15 cellular contexts compared by ENCODE assay signal in the genomic region with DNA sequence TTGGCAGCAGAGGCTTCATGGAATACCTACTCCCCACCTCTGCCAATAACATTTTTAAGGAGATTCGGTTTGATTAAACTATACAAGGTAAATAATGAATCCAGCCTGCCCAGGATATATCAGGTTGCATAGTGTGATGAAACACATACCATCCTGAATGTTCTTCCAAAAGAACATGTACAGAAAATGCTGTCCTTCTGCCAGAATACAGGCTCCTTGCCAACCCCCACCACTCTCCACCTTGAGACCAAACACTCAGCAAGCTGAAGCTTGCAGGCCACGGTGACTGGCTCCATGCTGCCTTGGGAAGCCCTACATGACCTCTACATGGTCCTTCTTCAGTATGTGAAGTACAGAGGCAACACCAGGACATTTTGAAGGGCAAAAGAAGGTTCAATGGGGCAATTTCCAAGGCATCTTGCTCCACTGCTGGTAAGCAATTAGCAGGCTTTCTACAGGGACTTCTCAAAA.
DNase-seq lines count a peak whose midpoint lies in the region; ATAC-seq, FAIRE-seq and TF ChIP-seq lines count a peak whose summit lies in the region.
"Had no signal": no experiment of that assay in that cellular context is flagged by ENCODE, and none has a peak within 500 bp of the region (broad histone marks: within the 10 kb centered on the region; RNA-seq: fewer than 3 reads in every experiment).

No MANE protein-coding gene starts in this region.

- H3K9me3 ChIP-seq in astrocyte (ENCODE audit: insufficient read depth, low read depth, low read length): no peaks in the 10 kb centered on the region
- H3K9me3 ChIP-seq in keratinocyte (ENCODE audit: control insufficient read depth, low read depth, low read length): no peaks in the 10 kb centered on the region

- no peak overlapping the region for H3K4me2 ChIP-seq in astrocyte (ENCODE audit: low read length)
- H3K4me2 ChIP-seq in keratinocyte (ENCODE audit: control insufficient read depth, extremely low read depth, insufficient read depth, low read depth, low read length): peak overlapping the region; percentile 34

- H2AFZ ChIP-seq in astrocyte (ENCODE audit: low read depth, low read length): no peak overlapping the region
- no peak overlapping the region for H2AFZ ChIP-seq in keratinocyte (ENCODE audit: control insufficient read depth, low read length)

- DNase-seq in NCI-H1092 (lab: John Stamatoyannopoulos, UW) (peak; percentile 52), astrocyte (ENCODE audit: low read depth) (peak; percentile 66), keratinocyte (ENCODE audit: low read depth, low spot score) (no peak), Ammon's horn (ENCODE audit: low spot score) (no peak), EL (no peak)
- DNase-seq: activated CD4-positive, alpha-beta memory T cell treated with anti-CD3 and anti-CD28 coated beads, Interleukin-2, amount 10 ng/mL, durations not matched to agents 7 days and 5 days; effector memory CD4-positive, alpha-beta T cell; NCI-H1417; stimulated activated naive CD4-positive, alpha-beta T cell treated with Interleukin-2 at 50 U/mL for 16 hours had no signal

- H3K4me1 Mint-ChIP-seq in astrocyte (ENCODE audit: low read depth, unreplicated experiment): peaks cover 29% of the 10 kb centered on the region

- H3K27me3 ChIP-seq in astrocyte (ENCODE audit: insufficient read depth, low read length): no peaks in the 10 kb centered on the region
- H3K27me3 ChIP-seq in keratinocyte (ENCODE audit: control insufficient read depth, extremely low read depth, insufficient read depth, low read length): no peaks in the 10 kb centered on the region

- FAIRE-seq in astrocyte (lab: Jason Lieb, UNC) (no peak), keratinocyte (lab: Jason Lieb, UNC) (peak; percentile 94)
- FAIRE-seq: islet of Langerhans had no signal

- ATAC-seq in GM18870 (IDR thresholded peaks at IDR 0.05; ENCODE audit: unreplicated experiment) (no peak), GM18907 (IDR thresholded peaks at IDR 0.05; ENCODE audit: unreplicated experiment) (no peak)

- H3K4me1 ChIP-seq in astrocyte (ENCODE audit: insufficient read depth, low read length) (peaks cover 61% of the 10 kb centered on the region), keratinocyte (ENCODE audit: control insufficient read depth, extremely low read depth, insufficient read depth, low read length) (peaks cover 71% of the 10 kb centered on the region)

- H3K36me3 ChIP-seq in astrocyte (ENCODE audit: insufficient read depth, low read length): no peaks in the 10 kb centered on the region
- H3K36me3 ChIP-seq in keratinocyte (ENCODE audit: control insufficient read depth in 2 of 2, extremely low read depth in 1 of 2, insufficient read depth in 2 of 2, low read length in 2 of 2): no peaks in the 10 kb centered on the region

- H3K9me3 Mint-ChIP-seq in astrocyte (ENCODE audit: unreplicated experiment): peaks cover 4% of the 10 kb centered on the region
- H3K9me3 Mint-ChIP-seq: activated CD4-positive, alpha-beta memory T cell treated with anti-CD3 and anti-CD28 coated beads, Interleukin-2, amount 10 ng/mL, durations not matched to agents 7 days and 5 days; neural crest cell had no signal

- H3K4me3 ChIP-seq in astrocyte (ENCODE audit: insufficient read depth, low read depth, low read length) (no peak overlapping the region), keratinocyte (ENCODE audit: control insufficient read depth in 2 of 3, extremely low read depth in 1 of 3, insufficient read depth in 2 of 3, low read depth in 1 of 3, low read length in 3 of 3) (no peak overlapping the region)

- dilution Hi-C loops in keratinocyte (cut with MboI; ENCODE audit: extremely low pct_ligation_motif_present, low sequenced_read_pairs): loop anchor here (10.0 kb wide), 1 partner anchor 136 kb away; no protein-coding TSS in a partner anchor

- no peak overlapping the region for H3K4me3 Mint-ChIP-seq in astrocyte (ENCODE audit: unreplicated experiment)
- H3K4me3 Mint-ChIP-seq: activated CD4-positive, alpha-beta memory T cell treated with anti-CD3 and anti-CD28 coated beads, Interleukin-2, amount 10 ng/mL, durations not matched to agents 7 days and 5 days; activated naive CD8-positive, alpha-beta T cell; neural crest cell had no signal

- H3K27ac Mint-ChIP-seq in astrocyte (ENCODE audit: unreplicated experiment): no peak overlapping the region
- H3K27ac Mint-ChIP-seq: activated CD4-positive, alpha-beta memory T cell treated with anti-CD3 and anti-CD28 coated beads, Interleukin-2, amount 10 ng/mL, durations not matched to agents 7 days and 5 days; activated naive CD8-positive, alpha-beta T cell had no signal

- no peaks in the 10 kb centered on the region for H3K9me1 ChIP-seq in keratinocyte (ENCODE audit: control insufficient read depth, extremely low read depth, insufficient read depth, low read length)

- H3K9ac ChIP-seq in astrocyte (ENCODE audit: low read length): peak overlapping the region; percentile 6
- peak overlapping the region; percentile 57 for H3K9ac ChIP-seq in keratinocyte (ENCODE audit: control insufficient read depth, extremely low read depth, insufficient read depth, low read length)

- no peaks in the 10 kb centered on the region for H4K20me1 ChIP-seq in astrocyte (ENCODE audit: insufficient read depth, low read length)
- H4K20me1 ChIP-seq in keratinocyte (ENCODE audit: control insufficient read depth, extremely low read depth, insufficient read depth, low read length): no peaks in the 10 kb centered on the region

- peaks cover 4% of the 10 kb centered on the region for H3K27me3 Mint-ChIP-seq in astrocyte (ENCODE audit: low read depth, unreplicated experiment)

- peak overlapping the region; percentile 56 for H3K27ac ChIP-seq in 22Rv1
- H3K27ac ChIP-seq in astrocyte (ENCODE audit: low read depth, low read length): peak overlapping the region; percentile 28
- peak overlapping the region; percentile 100 for H3K27ac ChIP-seq in keratinocyte (ENCODE audit: control insufficient read depth, insufficient read depth, low read length)

- H3K79me2 ChIP-seq in astrocyte (ENCODE audit: insufficient read depth, low read length): no peaks in the 10 kb centered on the region
- no peaks in the 10 kb centered on the region for H3K79me2 ChIP-seq in keratinocyte (ENCODE audit: control insufficient read depth, insufficient read depth, low read length)

- no peak for TF ChIP-seq CTCF in 22Rv1 (IDR thresholded peaks at IDR 0.05)
- no peak for TF ChIP-seq CTCF in astrocyte (IDR thresholded peaks at IDR 0.05; ENCODE audit: insufficient read depth, low read depth, low read length)
- TF ChIP-seq CTCF in keratinocyte (optimal IDR thresholded peaks at IDR 0.05 in 1 of 3, IDR thresholded peaks at IDR 0.05 in 1 of 3, conservative IDR thresholded peaks at IDR 0.05 in 1 of 3; ENCODE audit: extremely low read depth in 1 of 3, insufficient read depth in 2 of 3, low read length in 3 of 3): no peak

- H3K36me3 Mint-ChIP-seq in astrocyte (ENCODE audit: low read depth, unreplicated experiment): no peaks in the 10 kb centered on the region

Comparison
In these comparisons a context has a peak if more than half of its experiments do, and no peak if none do; other contexts are left out.
1. H3K27ac ChIP-seq: peak in every context shown above with its lines; median percentile 100 in keratinocyte; 56 in 22Rv1; 28 in astrocyte.
2. DNase-seq: peak in NCI-H1092 (single experiment) and astrocyte (single experiment); none in keratinocyte (single experiment), Ammon's horn (single experiment) and EL (single experiment).